ENCODE assay signal across 8 cellular contexts in genomic region chr16:5071681-5072333, GRCh38. TPM values are rescaled to one million over a fixed set of nuclear protein-coding genes. Genes with fewer than 3 reads are reported as not detected.
DNase-seq lines count a peak whose midpoint lies in the region; ATAC-seq and TF ChIP-seq lines count a peak whose summit lies in the region.

Gene ALG1 (plus strand): TSS chr16:5071843. CDS start chr16:5071850, 7 bp downstream.

- H3K4me1 ChIP-seq in foreskin keratinocyte (no peaks in the 10 kb centered on the region), neuron (ENCODE audit: insufficient read depth, low read length) (peaks cover 9% of the 10 kb centered on the region), subcutaneous abdominal adipose tissue (ENCODE audit: control insufficient read depth in 5 of 5, insufficient read depth in 5 of 5, low read length in 5 of 5) (peaks cover 3 to 22% (median 17%) of the 10 kb centered on the region in 5 donors)

- H3K27ac ChIP-seq in foreskin keratinocyte (peak within 1 kb of the TSS; percentile 31), subcutaneous abdominal adipose tissue (ENCODE audit: low read depth, low read length) (peak within 1 kb of the TSS; percentile 26)

- DNase-seq in ELF-1 (ENCODE audit: low read depth, low spot score) (peak; percentile 92), GOT3 (lab: John Stamatoyannopoulos, UW) (peak; percentile 48), LHCN-M2 (ENCODE audit: low read depth) (peak; percentile 81), SHP77 treated with DMSO at 0.1 percent for 48 hours (lab: John Stamatoyannopoulos, UW) (peak; percentile 60), activated gamma-delta T cell treated with Interleukin-2 at 50 U/mL for 16 hours (peak; percentile 85), foreskin keratinocyte (peak; percentile 37 to 65)

- peak within 1 kb of the TSS; percentile 31 to 91 (median 76) for H3K9ac ChIP-seq in subcutaneous abdominal adipose tissue (ENCODE audit: low read length in 5 of 5)

- H3K9me3 ChIP-seq in neuron (ENCODE audit: low read length) (no peaks in the 10 kb centered on the region), subcutaneous abdominal adipose tissue (ENCODE audit: control insufficient read depth in 5 of 5, low read length in 5 of 5) (no peaks in the 10 kb centered on the region)

- H2AFZ ChIP-seq in neuron (ENCODE audit: low read depth, low read length): peak within 1 kb of the TSS; percentile 99

- H3K27me3 ChIP-seq in foreskin keratinocyte (peaks cover under 1% of the 10 kb centered on the region), neuron (ENCODE audit: insufficient read depth, low read length) (no peaks in the 10 kb centered on the region), subcutaneous abdominal adipose tissue (ENCODE audit: control insufficient read depth in 5 of 5, insufficient read depth in 4 of 5, low read length in 5 of 5) (no peaks in the 10 kb centered on the region)

- ATAC-seq in foreskin keratinocyte: peak; percentile 86

- H3K4me3 ChIP-seq in neuron (ENCODE audit: low read length) (peak within 1 kb of the TSS; percentile 93), subcutaneous abdominal adipose tissue (ENCODE audit: low read depth in 1 of 5, low read length in 5 of 5) (peak within 1 kb of the TSS; percentile 84 to 97 (median 91))

- peak; percentile 1 for TF ChIP-seq CTCF in foreskin keratinocyte (conservative IDR thresholded peaks at IDR 0.05)

- H3K36me3 ChIP-seq in neuron (ENCODE audit: insufficient read depth, low read length) (peaks cover 17% of the 10 kb centered on the region), subcutaneous abdominal adipose tissue (ENCODE audit: control insufficient read depth in 5 of 5, insufficient read depth in 5 of 5, low read length in 5 of 5) (peaks cover 0 to 23% (median 17%) of the 10 kb centered on the region in 5 donors)

RNA-seq across cellular contexts. Expression of gene ALG1, which starts in this region (rescaled TPM):
- total RNA-seq in LHCN-M2 (2014; rRNA removed) (33.2 and 75.0 TPM in 2 replicates), foreskin keratinocyte (23.4 and 24.0 TPM in 2 replicates)
- 25.6 TPM for polyA plus RNA-seq in LHCN-M2 (2012)
- 24.1 and 25.2 TPM in 2 replicates for polyA plus RNA-seq in foreskin keratinocyte

Comparison
In these comparisons a context has a peak if more than half of its experiments do, and no peak if none do; other contexts are left out.
1. Peak in every context shown above with its lines: DNase-seq, ATAC-seq, H3K4me3 ChIP-seq and H3K27ac ChIP-seq.